15 cellular contexts compared by ENCODE assay signal in the genomic region with DNA sequence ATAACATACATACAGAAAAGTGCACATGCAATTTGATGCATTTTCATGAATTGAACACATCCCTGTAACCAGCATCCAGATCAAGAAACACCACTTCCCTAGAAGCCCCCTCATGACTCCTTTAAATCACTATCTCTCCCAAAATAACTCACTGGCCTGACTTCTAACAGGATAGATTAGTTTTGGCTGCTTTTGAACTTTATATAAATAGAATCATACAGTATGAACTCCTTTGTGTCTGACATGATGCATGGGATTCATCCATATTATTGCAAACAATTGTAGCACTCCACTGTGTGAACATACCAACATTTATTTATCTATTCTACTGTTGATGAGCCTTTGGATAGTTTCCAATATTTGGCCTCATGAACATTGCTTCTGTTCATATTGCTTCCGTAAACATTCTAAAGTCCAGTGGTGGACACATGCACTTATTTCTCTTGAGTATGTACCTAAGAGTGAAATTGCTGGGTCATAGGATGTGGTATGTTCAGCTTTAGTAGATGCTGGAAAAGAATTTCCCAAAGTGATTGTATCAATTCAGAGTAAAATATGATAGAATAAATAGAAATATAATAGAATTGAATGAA.
DNase-seq lines count a peak whose midpoint lies in the region; ATAC-seq and TF ChIP-seq lines count a peak whose summit lies in the region.
"Had no signal": no experiment of that assay in that cellular context is flagged by ENCODE, and none has a peak within 500 bp of the region (broad histone marks: within the 10 kb centered on the region; RNA-seq: fewer than 3 reads in every experiment).

No MANE protein-coding gene starts in this region.

- TF ChIP-seq CTCF in left ventricle myocardium inferior (IDR thresholded peaks at IDR 0.05; ENCODE audit: borderline replicate concordance) (no peak), liver (IDR thresholded peaks at IDR 0.05; ENCODE audit: low read depth, low read length, missing input control) (no peak), body of pancreas (IDR thresholded peaks at IDR 0.05) (no peak)

- TF ChIP-seq RAD21 in liver (IDR thresholded peaks at IDR 0.05), result no peak

- H3K4me1 ChIP-seq in left ventricle myocardium inferior, result peaks cover 44% of the 10 kb centered on the region
- peaks cover 0 to 1% (median 0%) of the 10 kb centered on the region in 4 donors for H3K4me1 ChIP-seq in liver (ENCODE audit: control insufficient read depth in 4 of 4, insufficient read depth in 4 of 4, low read length in 3 of 4)
- H3K4me1 ChIP-seq in body of pancreas, result no peaks in the 10 kb centered on the region
- H3K4me1 ChIP-seq: HAP-1 had no signal

- ATAC-seq in left ventricle myocardium superior (peak; percentile 61), body of pancreas (no peak)
- no peak for ATAC-seq in activated naive CD8-positive, alpha-beta T cell treated with anti-CD3 and anti-CD28 coated beads, Interleukin-2, amount 50 U/mL, for 24 hours
- ATAC-seq: CD8-positive, alpha-beta T cell had no signal

- H3K4me3 Mint-ChIP-seq in activated naive CD8-positive, alpha-beta T cell treated with anti-CD3 and anti-CD28 coated beads, Interleukin-2, amount 50 U/mL, for 24 hours, result no peak overlapping the region
- H3K4me3 Mint-ChIP-seq: CD14-positive monocyte; CD8-positive, alpha-beta T cell had no signal

- H3K4me1 Mint-ChIP-seq in activated naive CD8-positive, alpha-beta T cell treated with anti-CD3 and anti-CD28 coated beads, Interleukin-2, amount 50 U/mL, for 24 hours, result no peaks in the 10 kb centered on the region
- H3K4me1 Mint-ChIP-seq: CD14-positive monocyte had no signal

- no peak for TF ChIP-seq POLR2A in body of pancreas (IDR thresholded peaks at IDR 0.05)

- WGBS in liver, result 29% methylated on average over 1 of the region's 1 CpG
- 63 to 65% methylated on average over 1 of the region's 1 CpG for WGBS in body of pancreas, 2 donors

- no peak overlapping the region for H3K27ac Mint-ChIP-seq in activated naive CD8-positive, alpha-beta T cell treated with anti-CD3 and anti-CD28 coated beads, Interleukin-2, amount 50 U/mL, for 24 hours
- H3K27ac Mint-ChIP-seq: CD14-positive monocyte; CD8-positive, alpha-beta T cell had no signal

- intact Hi-C loops in left ventricle myocardium superior (cut with micrococcal nuclease), result no loop called here
- intact Hi-C loops in left ventricle myocardium inferior (cut with micrococcal nuclease), result no loop called here
- intact Hi-C loops in body of pancreas (cut with DNase I), result no loop called here

- H3K9me3 Mint-ChIP-seq in activated naive CD8-positive, alpha-beta T cell treated with anti-CD3 and anti-CD28 coated beads, Interleukin-2, amount 50 U/mL, for 24 hours, result peaks cover 3% of the 10 kb centered on the region
- H3K9me3 Mint-ChIP-seq: CD8-positive, alpha-beta T cell had no signal

- H3K27me3 ChIP-seq in left ventricle myocardium inferior (ENCODE audit: low read depth) (no peaks in the 10 kb centered on the region), liver (ENCODE audit: control insufficient read depth in 4 of 4, insufficient read depth in 4 of 4, low read length in 3 of 4) (no peaks in the 10 kb centered on the region), body of pancreas (no peaks in the 10 kb centered on the region)
- H3K27me3 ChIP-seq: BLaER1 had no signal

- H3K9ac ChIP-seq in liver (ENCODE audit: low read depth in 1 of 2, low read length in 2 of 2), result no peak overlapping the region
- H3K9ac ChIP-seq: BLaER1, GM23248 had no signal

- no peak overlapping the region for H3K4me3 ChIP-seq in left ventricle myocardium inferior
- H3K4me3 ChIP-seq in liver (ENCODE audit: low read depth in 1 of 3, low read length in 3 of 3), result no peak overlapping the region
- H3K4me3 ChIP-seq in body of pancreas, result no peak overlapping the region
- H3K4me3 ChIP-seq: BLaER1, GM23248, HAP-1 had no signal

- DNase-seq in NCI-H510A treated with DMSO at 0.1 percent for 48 hours (lab: John Stamatoyannopoulos, UW) (peak; percentile 46), NCI-H510A (lab: John Stamatoyannopoulos, UW) (no peak), left ventricle myocardium superior (no peak), left ventricle myocardium inferior (no peak), body of pancreas (no peak)
- no peak for DNase-seq in activated naive CD8-positive, alpha-beta T cell treated with anti-CD3 and anti-CD28 coated beads, Interleukin-2, amount 50 U/mL, for 24 hours
- DNase-seq: 8988T; Calu3; CD8-positive, alpha-beta T cell; GDM1; GM23248 had no signal

- H3K27me3 Mint-ChIP-seq in activated naive CD8-positive, alpha-beta T cell treated with anti-CD3 and anti-CD28 coated beads, Interleukin-2, amount 50 U/mL, for 24 hours, result peaks cover 2% of the 10 kb centered on the region

- H3K36me3 ChIP-seq in left ventricle myocardium inferior, result no peaks in the 10 kb centered on the region
- no peaks in the 10 kb centered on the region for H3K36me3 ChIP-seq in liver (ENCODE audit: control insufficient read depth in 4 of 4, insufficient read depth in 3 of 4, low read depth in 1 of 4, low read length in 3 of 4)
- H3K36me3 ChIP-seq in body of pancreas (replicated peaks in 1 of 2; ENCODE audit: insufficient read depth in 1 of 2, low read depth in 2 of 2), result no peaks in the 10 kb centered on the region
- H3K36me3 ChIP-seq: BLaER1, HAP-1 had no signal

- H3K9me3 ChIP-seq in left ventricle myocardium inferior (replicated peaks) (no peaks in the 10 kb centered on the region), liver (ENCODE audit: control insufficient read depth in 4 of 4, low read length in 3 of 4) (no peaks in the 10 kb centered on the region), body of pancreas (no peaks in the 10 kb centered on the region)
- H3K9me3 ChIP-seq: BLaER1, HAP-1 had no signal

- no peaks in the 10 kb centered on the region for H3K36me3 Mint-ChIP-seq in activated naive CD8-positive, alpha-beta T cell treated with anti-CD3 and anti-CD28 coated beads, Interleukin-2, amount 50 U/mL, for 24 hours (ENCODE audit: low read depth)
- H3K36me3 Mint-ChIP-seq: CD14-positive monocyte; CD8-positive, alpha-beta T cell had no signal

- H3K27ac ChIP-seq in left ventricle myocardium inferior (replicated peaks) (no peak overlapping the region), liver (ENCODE audit: low read depth in 1 of 2, low read length in 2 of 2) (no peak overlapping the region), body of pancreas (no peak overlapping the region)
- H3K27ac ChIP-seq: BLaER1, GM23248 had no signal

TF ChIP-seq in liver, 16 proteins besides CTCF, POLR2A, EP300 and RAD21:
- TF ChIP-seq HNF4A (conservative IDR thresholded peaks at IDR 0.05) (peak; percentile 16 to 54), TAF1 (conservative IDR thresholded peaks at IDR 0.05) (no peak)
